ENCODE assay signal across 6 cellular contexts in genomic region chr4:76868780-76869179, GRCh38. TPM values are rescaled to one million over a fixed set of nuclear protein-coding genes. Genes with fewer than 3 reads are reported as not detected.
"Had no signal": no experiment of that assay in that cellular context is flagged by ENCODE, and none has a peak within 500 bp of the region (broad histone marks: within the 10 kb centered on the region; RNA-seq: fewer than 3 reads in every experiment).

No MANE protein-coding gene starts in this region.

RNA-seq across cellular contexts. Expression of gene SOWAHB, which starts 29.2 kb away (rescaled TPM):
- total RNA-seq: activated CD4-positive, alpha-beta memory T cell treated with anti-CD3 and anti-CD28 coated beads for 36 hours; activated CD4-positive, alpha-beta T cell treated with anti-CD3 and anti-CD28 coated beads, Interleukin-2, amount 10 ng/mL, durations not matched to agents 7 days and 5 days; activated naive CD4-positive, alpha-beta T cell treated with anti-CD3 and anti-CD28 coated beads, Interleukin-2, amount 50 U/mL, for 72 hours; LHCN-M2; M059J; RPMI7951 had no signal
